ENCODE assay signal across 8 cellular contexts in genomic region chr11:14974723-14975587, GRCh38. TPM values are rescaled to one million over a fixed set of nuclear protein-coding genes. Genes with fewer than 3 reads are reported as not detected.
A peak's percentile ranks its signal among the peaks of the same experiment; 100 is the strongest.
DNase-seq lines count a peak whose midpoint lies in the region; ATAC-seq lines count a peak whose summit lies in the region.

No MANE protein-coding gene starts in this region.

- no peaks in the 10 kb centered on the region for H3K9me3 ChIP-seq in iPS-18c (ENCODE audit: control insufficient read depth, insufficient read depth, low read length)

- H3K4me3 ChIP-seq in iPS-18c (ENCODE audit: insufficient read depth, low read depth, low read length), result peak overlapping the region; percentile 12; the same call in 1 of the 2 replicates

- ATAC-seq in HG02870 (IDR thresholded peaks at IDR 0.05; ENCODE audit: unreplicated experiment) (peak; percentile 42), GM19328 (IDR thresholded peaks at IDR 0.05; ENCODE audit: unreplicated experiment) (no peak)

- DNase-seq in Daoy (ENCODE audit: low read depth), result peak; percentile 75
- DNase-seq in SKM-1 treated with dmso at 0.1 percent for 144 hours (lab: John Stamatoyannopoulos, UW; ENCODE audit: unreplicated experiment), result peak; percentile 42
- peak; percentile 26 for DNase-seq in amniotic epithelial cell (ENCODE audit: low read depth)
- DNase-seq in stimulated activated CD4-positive, alpha-beta T cell treated with anti-CD3 and anti-CD28 coated beads, Interleukin-1b, Interleukin-23, amount 100 ng/mL, for 48 hours, result peak; percentile 71
- DNase-seq in cortex of kidney (lab: John Stamatoyannopoulos, UW), result no peak

RNA-seq across cellular contexts. Expression of gene CALCA, which starts 2.8 kb away (rescaled TPM):
- total RNA-seq in Daoy (2014; rRNA removed; shearing (Covaris generic)), result not detected in 2 replicates
